ENCODE assay signal across 8 cellular contexts in genomic region chr12:31959701-31960391, GRCh38. TPM values are rescaled to one million over a fixed set of nuclear protein-coding genes. Genes with fewer than 3 reads are reported as not detected.
DNase-seq lines count a peak whose midpoint lies in the region; ATAC-seq and TF ChIP-seq lines count a peak whose summit lies in the region.

No MANE protein-coding gene starts in this region.

- peak overlapping the region; percentile 98 for H3K27ac Mint-ChIP-seq in type B pancreatic cell

- H3K4me3 Mint-ChIP-seq in type B pancreatic cell = peak overlapping the region; percentile 97

- H3K27me3 Mint-ChIP-seq in type B pancreatic cell = no peaks in the 10 kb centered on the region

- H3K9me3 ChIP-seq in SJSA1 (replicated peaks) = no peaks in the 10 kb centered on the region
- no peaks in the 10 kb centered on the region for H3K9me3 ChIP-seq in cardiac muscle cell (ENCODE audit: low read depth)
- no peaks in the 10 kb centered on the region for H3K9me3 ChIP-seq in trophoblast cell (ENCODE audit: insufficient read depth, low read depth, low read length)

- H3K27me3 ChIP-seq in SJSA1 (replicated peaks) (no peaks in the 10 kb centered on the region), cardiac muscle cell (no peaks in the 10 kb centered on the region), trophoblast cell (ENCODE audit: insufficient read depth, low read length) (no peaks in the 10 kb centered on the region)

- H2AFZ ChIP-seq in trophoblast cell (ENCODE audit: insufficient read depth, low read length, poor library complexity) = peak overlapping the region; percentile 61

- H3K23ac ChIP-seq in trophoblast cell (ENCODE audit: low read length) = no peak overlapping the region

- H3K18ac ChIP-seq in trophoblast cell (ENCODE audit: low read length) = peak overlapping the region; percentile 60

- peak; percentile 52 for DNase-seq in ELF-1 (ENCODE audit: low read depth, low spot score)
- peak; percentile 60 for DNase-seq in Jurkat, Clone E6-1 (ENCODE audit: low read depth, low spot score)
- DNase-seq in SJSA1 (ENCODE audit: low read depth in 1 of 2, low spot score in 2 of 2) = peak; percentile 55 to 72
- peak; percentile 14 for DNase-seq in activated naive CD8-positive, alpha-beta T cell treated with anti-CD3 and anti-CD28 coated beads, Interleukin-2, amount 50 U/mL, for 16 hours (ENCODE audit: low read depth, low spot score)
- DNase-seq in cardiac muscle cell (ENCODE audit: low read depth in 1 of 2, low spot score in 1 of 2) = peak; percentile 58 to 66
- DNase-seq in trophoblast cell = peak; percentile 15 to 60
- DNase-seq in type B pancreatic cell (ENCODE audit: extremely low spot score, unreplicated experiment) = no peak

- H3K4ac ChIP-seq in trophoblast cell (ENCODE audit: low read depth, low read length) = peak overlapping the region; percentile 77

- H3K4me3 ChIP-seq in Jurkat, Clone E6-1 (ENCODE audit: low read length) = peak overlapping the region; percentile 89
- H3K4me3 ChIP-seq in SJSA1 = peak overlapping the region; percentile 75
- peak overlapping the region; percentile 68 for H3K4me3 ChIP-seq in cardiac muscle cell
- H3K4me3 ChIP-seq in trophoblast cell (ENCODE audit: low read depth, low read length) = peak overlapping the region; percentile 80

- peaks cover 31% of the 10 kb centered on the region for H3K36me3 ChIP-seq in SJSA1
- no peaks in the 10 kb centered on the region for H3K36me3 ChIP-seq in cardiac muscle cell
- H3K36me3 ChIP-seq in trophoblast cell (ENCODE audit: control insufficient read depth in 1 of 2, insufficient read depth in 2 of 2, low read length in 2 of 2) = peaks cover 6 to 8% of the 10 kb centered on the region in 2 experiments

- H2BK120ac ChIP-seq in trophoblast cell (ENCODE audit: insufficient read depth, low read length, poor library complexity) = peak overlapping the region; percentile 23

- H4K91ac ChIP-seq in trophoblast cell (ENCODE audit: low read depth, low read length) = peak overlapping the region; percentile 69

- H2AK5ac ChIP-seq in trophoblast cell (ENCODE audit: low read length) = no peak overlapping the region

- H3K9me3 Mint-ChIP-seq in type B pancreatic cell = peaks cover 13% of the 10 kb centered on the region

- H3K9ac ChIP-seq in trophoblast cell (ENCODE audit: low read length) = peak overlapping the region; percentile 65

- TF ChIP-seq CTCF in cardiac muscle cell (IDR thresholded peaks at IDR 0.05; ENCODE audit: low read depth, low read length) (peak; percentile 16), type B pancreatic cell (conservative IDR thresholded peaks at IDR 0.05) (peak; percentile 54)

- peaks cover 6% of the 10 kb centered on the region for H3K79me2 ChIP-seq in trophoblast cell (ENCODE audit: control insufficient read depth, insufficient read depth, low read length, poor library complexity)

- H3K14ac ChIP-seq in trophoblast cell (ENCODE audit: low read length) = peak overlapping the region; percentile 83

- peak overlapping the region; percentile 92 for H2BK5ac ChIP-seq in trophoblast cell (ENCODE audit: low read depth, low read length, poor library complexity)

- H3K27ac ChIP-seq in SJSA1 (peak overlapping the region; percentile 35; the same call in 1 of the 2 replicates), cardiac muscle cell (peak overlapping the region; percentile 89), trophoblast cell (ENCODE audit: low read depth, low read length) (peak overlapping the region; percentile 79)

- peak overlapping the region; percentile 61 for H4K8ac ChIP-seq in trophoblast cell (ENCODE audit: low read depth, low read length)

- H3K4me1 ChIP-seq in SJSA1 (replicated peaks) (peaks cover 12% of the 10 kb centered on the region), cardiac muscle cell (ENCODE audit: low read depth) (peaks cover 4% of the 10 kb centered on the region), trophoblast cell (ENCODE audit: control insufficient read depth in 1 of 2, insufficient read depth in 2 of 2, low read length in 2 of 2) (peaks cover 6 to 9% of the 10 kb centered on the region in 2 experiments)

- H3K4me1 Mint-ChIP-seq in type B pancreatic cell (ENCODE audit: unreplicated experiment) = peaks cover 11% of the 10 kb centered on the region

- no peak overlapping the region for H2BK12ac ChIP-seq in trophoblast cell (ENCODE audit: low read length)

- H3K79me1 ChIP-seq in trophoblast cell (ENCODE audit: low read length) = peaks cover 11% of the 10 kb centered on the region

- no peak overlapping the region for H4K12ac ChIP-seq in trophoblast cell (ENCODE audit: low read depth, low read length)

- peaks cover 68% of the 10 kb centered on the region for H3K36me3 Mint-ChIP-seq in type B pancreatic cell

- H3K4me2 ChIP-seq in trophoblast cell (ENCODE audit: low read length) = peak overlapping the region; percentile 79

- no CpG with 5 or more reads among the region's 47 CpGs for WGBS in trophoblast cell (ENCODE audit: extremely low coverage, insufficient coverage, insufficient read length)

- ATAC-seq in GM21737 (IDR thresholded peaks at IDR 0.05; ENCODE audit: unreplicated experiment) = peak; percentile 34

RNA-seq across cellular contexts. Expression of gene RESF1, which starts 0.6 kb away (rescaled TPM):
- 20.3 TPM for polyA plus RNA-seq in Jurkat, Clone E6-1 (2012; ENCODE audit: insufficient read depth, insufficient read length)
- 16.3 and 21.0 TPM in 2 replicates for total RNA-seq in SJSA1 (2014; rRNA removed; shearing (Covaris generic))
- total RNA-seq in cardiac muscle cell = 39.6 and 49.0 TPM in 2 replicates
- 15.7 and 20.9 TPM in 2 replicates for polyA plus RNA-seq in cardiac muscle cell
- 38.8 and 41.7 TPM in 2 replicates for polyA plus RNA-seq in trophoblast cell (2013)
- 72.2 and 135 TPM in 2 replicates for total RNA-seq in type B pancreatic cell (ENCODE audit: low replicate concordance)

Comparison
In these comparisons a context has a peak if more than half of its experiments do, and no peak if none do; other contexts are left out.
1. H3K27ac ChIP-seq: peak in every context shown above with its lines; median percentile 89 in cardiac muscle cell; 79 in trophoblast cell; 35 in SJSA1.